19 cellular contexts compared by ENCODE assay signal in the genomic region with DNA sequence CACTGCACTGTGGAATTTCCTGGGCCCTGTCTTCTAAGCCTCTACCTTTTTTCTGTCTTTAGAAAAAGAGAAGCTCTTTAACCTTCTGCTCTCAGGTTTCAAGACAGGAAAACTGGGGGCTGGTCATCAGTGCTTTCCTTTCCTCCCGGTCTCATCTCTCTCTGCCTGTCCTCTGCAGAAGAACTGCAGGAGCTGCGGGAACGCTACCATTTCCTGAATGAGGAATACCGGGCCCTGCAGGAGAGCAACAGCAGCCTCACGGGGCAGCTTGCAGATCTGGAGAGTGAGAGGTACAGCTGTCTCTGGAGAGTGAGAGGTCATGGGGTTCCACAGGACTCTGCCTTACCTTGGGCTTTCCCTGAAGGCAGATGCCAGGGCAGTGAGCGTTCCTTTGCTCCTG. TPM values are rescaled to one million over a fixed set of nuclear protein-coding genes. Genes with fewer than 3 reads are reported as not detected.
A peak's percentile ranks its signal among the peaks of the same experiment; 100 is the strongest.
DNase-seq lines count a peak whose midpoint lies in the region; ATAC-seq and TF ChIP-seq lines count a peak whose summit lies in the region.
"Had no signal": no experiment of that assay in that cellular context is flagged by ENCODE, and none has a peak within 500 bp of the region (broad histone marks: within the 10 kb centered on the region; RNA-seq: fewer than 3 reads in every experiment).

No MANE protein-coding gene starts in this region.

- H3K4me1 ChIP-seq in SK-N-SH (ENCODE audit: control insufficient read depth in 1 of 2, insufficient read depth in 2 of 2, low read depth in 1 of 2, low read length in 1 of 2) (no peaks in the 10 kb centered on the region; a peak in 1 of 4 replicates), parathyroid adenoma (no peaks in the 10 kb centered on the region)

- no peak overlapping the region for H3K9ac ChIP-seq in SK-N-SH
- no peak overlapping the region for H3K9ac ChIP-seq in parathyroid adenoma
- H3K9ac ChIP-seq: BLaER1 had no signal

- no peaks in the 10 kb centered on the region for H3K9me3 Mint-ChIP-seq in endothelial cell (ENCODE audit: unreplicated experiment)
- no peaks in the 10 kb centered on the region for H3K9me3 Mint-ChIP-seq in activated CD8-positive, alpha-beta T cell treated with anti-CD3 and anti-CD28 coated beads, Interleukin-2, amount 10 ng/mL, durations not matched to agents 7 days and 5 days (ENCODE audit: insufficient read depth)
- H3K9me3 Mint-ChIP-seq: CD8-positive, alpha-beta memory T cell; HFFc6 had no signal

- H2AFZ ChIP-seq in SK-N-SH (ENCODE audit: low read depth) (no peak overlapping the region), parathyroid adenoma (peak overlapping the region; percentile 1)

- CTCF ChIA-PET in SK-N-SH (lab: Yijun Ruan, JAX) = interaction anchor here (1.1 kb wide), 1 partner anchor 10 kb away, joined by 3 read pairs; no protein-coding TSS in a partner anchor
- CTCF ChIA-PET in activated CD8-positive, alpha-beta T cell treated with anti-CD3 and anti-CD28 coated beads, Interleukin-2, amount 10 ng/mL, durations not matched to agents 7 days and 5 days (lab: Charles Lee) = interaction anchor here (1.1 to 1.2 kb wide), 2 partner anchors 10 to 58 kb away, joined by 3 to 5 read pairs; partner anchors contain the start of gene ATP6V1F

- DNase-seq in SK-N-SH = no peak
- DNase-seq in endothelial cell (ENCODE audit: low spot score) = peak; percentile 31
- peak; percentile 53 for DNase-seq in left kidney (ENCODE audit: low read depth, low spot score)
- DNase-seq in hippocampal formation (lab: John Stamatoyannopoulos, UW) = no peak
- no peak for DNase-seq in activated CD8-positive, alpha-beta T cell treated with anti-CD3 and anti-CD28 coated beads, Interleukin-2, amount 10 ng/mL, durations not matched to agents 7 days and 5 days
- DNase-seq: AML-193; Caco-2; CD8-positive, alpha-beta memory T cell; GF-D8; HCEC 1CT; HFFc6 had no signal

- 91% methylated on average over 6 of the region's 6 CpGs for WGBS in SK-N-SH (ENCODE audit: low lambda C conversion rate)

- POLR2A ChIA-PET in SK-N-SH (lab: Yijun Ruan, JAX) = no interaction called here
- POLR2A ChIA-PET in activated CD8-positive, alpha-beta T cell treated with anti-CD3 and anti-CD28 coated beads, Interleukin-2, amount 10 ng/mL, durations not matched to agents 7 days and 5 days (lab: Charles Lee) = no interaction called here

- H3K9me3 ChIP-seq in SK-N-SH = no peaks in the 10 kb centered on the region
- no peaks in the 10 kb centered on the region for H3K9me3 ChIP-seq in parathyroid adenoma (ENCODE audit: control insufficient read depth, low read length)
- H3K9me3 ChIP-seq: BLaER1, Caco-2 had no signal

- H4K20me1 ChIP-seq in SK-N-SH (ENCODE audit: insufficient read depth) = no peaks in the 10 kb centered on the region
- H4K20me1 ChIP-seq: BLaER1 had no signal

- peaks cover 3% of the 10 kb centered on the region for H3K36me3 Mint-ChIP-seq in endothelial cell (ENCODE audit: low read depth, unreplicated experiment)
- no peaks in the 10 kb centered on the region for H3K36me3 Mint-ChIP-seq in activated CD8-positive, alpha-beta T cell treated with anti-CD3 and anti-CD28 coated beads, Interleukin-2, amount 10 ng/mL, durations not matched to agents 7 days and 5 days (ENCODE audit: low read depth)

- H3K79me2 ChIP-seq in SK-N-SH (ENCODE audit: insufficient read depth) = no peaks in the 10 kb centered on the region
- H3K79me2 ChIP-seq in parathyroid adenoma = no peaks in the 10 kb centered on the region

- no peak overlapping the region for H3K27ac Mint-ChIP-seq in endothelial cell (ENCODE audit: unreplicated experiment)
- H3K27ac Mint-ChIP-seq in activated CD8-positive, alpha-beta T cell treated with anti-CD3 and anti-CD28 coated beads, Interleukin-2, amount 10 ng/mL, durations not matched to agents 7 days and 5 days = no peak overlapping the region
- H3K27ac Mint-ChIP-seq: HFFc6 had no signal

- no peak overlapping the region for H3K27ac ChIP-seq in SK-N-SH (ENCODE audit: low read depth in 2 of 2, low read length in 1 of 2)
- H3K27ac ChIP-seq in parathyroid adenoma = no peak overlapping the region
- H3K27ac ChIP-seq: 22Rv1, BLaER1 had no signal

- H3F3A ChIP-seq in SK-N-SH (replicated peaks; ENCODE audit: insufficient read depth) = no peaks in the 10 kb centered on the region

- no peak for TF ChIP-seq EP300 in SK-N-SH (IDR thresholded peaks at IDR 0.05; ENCODE audit: borderline replicate concordance in 1 of 2, low read depth in 1 of 2, low read length in 1 of 2)

- no peaks in the 10 kb centered on the region for H3K9me2 ChIP-seq in SK-N-SH

- peaks cover 37 to 57% of the 10 kb centered on the region in 2 experiments for H3K36me3 ChIP-seq in SK-N-SH (replicated peaks in 1 of 2; ENCODE audit: control insufficient read depth in 1 of 2, insufficient read depth in 2 of 2, low read length in 1 of 2)
- H3K36me3 ChIP-seq in parathyroid adenoma (ENCODE audit: control insufficient read depth, insufficient read depth, low read length) = no peaks in the 10 kb centered on the region

- ATAC-seq in SK-N-SH treated with all-trans-retinoic acid at 6 μM for 48 hours (peak; percentile 24), HG03342 (IDR thresholded peaks at IDR 0.05; ENCODE audit: unreplicated experiment) (no peak)
- ATAC-seq in activated CD8-positive, alpha-beta T cell treated with anti-CD3 and anti-CD28 coated beads, Interleukin-2, amount 10 ng/mL, durations not matched to agents 7 days and 5 days = no peak

- H3K4me3 ChIP-seq in SK-N-SH (ENCODE audit: low read depth in 2 of 2, low read length in 1 of 2) (no peak overlapping the region), parathyroid adenoma (ENCODE audit: low read depth, low read length) (no peak overlapping the region)
- H3K4me3 ChIP-seq: BLaER1 had no signal

- peaks cover 21% of the 10 kb centered on the region for H3K4me1 Mint-ChIP-seq in endothelial cell (ENCODE audit: unreplicated experiment)
- H3K4me1 Mint-ChIP-seq in activated CD8-positive, alpha-beta T cell treated with anti-CD3 and anti-CD28 coated beads, Interleukin-2, amount 10 ng/mL, durations not matched to agents 7 days and 5 days (ENCODE audit: low read depth) = no peaks in the 10 kb centered on the region
- H3K4me1 Mint-ChIP-seq: CD8-positive, alpha-beta memory T cell had no signal

- TF ChIP-seq CTCF in SK-N-SH (IDR thresholded peaks at IDR 0.05) (no peak), endothelial cell (IDR thresholded peaks at IDR 0.05; ENCODE audit: unreplicated experiment) (no peak), parathyroid adenoma (IDR thresholded peaks at IDR 0.05) (no peak)

- no peak overlapping the region for H3K4me3 Mint-ChIP-seq in endothelial cell (ENCODE audit: unreplicated experiment)
- H3K4me3 Mint-ChIP-seq in activated CD8-positive, alpha-beta T cell treated with anti-CD3 and anti-CD28 coated beads, Interleukin-2, amount 10 ng/mL, durations not matched to agents 7 days and 5 days = no peak overlapping the region
- H3K4me3 Mint-ChIP-seq: CD8-positive, alpha-beta memory T cell; HFFc6 had no signal

- no peaks in the 10 kb centered on the region for H3K27me3 Mint-ChIP-seq in endothelial cell (ENCODE audit: unreplicated experiment)
- no peaks in the 10 kb centered on the region for H3K27me3 Mint-ChIP-seq in activated CD8-positive, alpha-beta T cell treated with anti-CD3 and anti-CD28 coated beads, Interleukin-2, amount 10 ng/mL, durations not matched to agents 7 days and 5 days (ENCODE audit: low read depth)
- H3K27me3 Mint-ChIP-seq: CD8-positive, alpha-beta memory T cell had no signal

- no peak overlapping the region for H3K4me2 ChIP-seq in SK-N-SH
- H3K4me2 ChIP-seq in parathyroid adenoma (ENCODE audit: low read length) = no peak overlapping the region
- H3K4me2 ChIP-seq: BLaER1 had no signal

- H3K27me3 ChIP-seq in SK-N-SH (ENCODE audit: insufficient read depth) (no peaks in the 10 kb centered on the region), parathyroid adenoma (ENCODE audit: control insufficient read depth, insufficient read depth, low read length) (no peaks in the 10 kb centered on the region)
- H3K27me3 ChIP-seq: BLaER1 had no signal

- no peak for TF ChIP-seq RAD21 in SK-N-SH (IDR thresholded peaks at IDR 0.05; ENCODE audit: low read length)

TF ChIP-seq in SK-N-SH treated with all-trans-retinoic acid at 6 μM for 48 hours, 23 proteins besides CTCF, POLR2A, EP300 and RAD21:
- TF ChIP-seq ESRRG (CRISPR knock-in tag; IDR thresholded peaks at IDR 0.05) = no peak

TF ChIP-seq in SK-N-SH, 30 proteins besides CTCF, POLR2A, EP300 and RAD21 (continues in another document):
- no peak for TF ChIP-seq GABPA (IDR thresholded peaks at IDR 0.05; ENCODE audit: low read depth)
- TF ChIP-seq, protein P1, sequence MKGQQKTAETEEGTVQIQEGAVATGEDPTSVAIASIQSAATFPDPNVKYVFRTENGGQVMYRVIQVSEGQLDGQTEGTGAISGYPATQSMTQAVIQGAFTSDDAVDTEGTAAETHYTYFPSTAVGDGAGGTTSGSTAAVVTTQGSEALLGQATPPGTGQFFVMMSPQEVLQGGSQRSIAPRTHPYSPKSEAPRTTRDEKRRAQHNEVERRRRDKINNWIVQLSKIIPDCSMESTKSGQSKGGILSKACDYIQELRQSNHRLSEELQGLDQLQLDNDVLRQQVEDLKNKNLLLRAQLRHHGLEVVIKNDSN (IDR thresholded peaks at IDR 0.05; ENCODE audit: borderline replicate concordance, low read depth) = no peak

RNA-seq across cellular contexts. Expression of gene CCDC136, which starts 12.7 kb away (rescaled TPM):
- polyA plus RNA-seq in SK-N-SH (2012; rRNA removed) = 48.4 and 65.3 TPM in 2 replicates
- polyA plus RNA-seq in SK-N-SH (2012; cell fraction: cytosol; rRNA removed) = 25.5 and 27.5 TPM in 2 replicates
- polyA plus RNA-seq in SK-N-SH (2012; cell fraction: nucleus; rRNA removed) = 197 and 232 TPM in 2 replicates
- total RNA-seq in endothelial cell (ENCODE audit: unreplicated experiment) = 31.5 TPM
- total RNA-seq in activated CD8-positive, alpha-beta T cell treated with anti-CD3 and anti-CD28 coated beads, Interleukin-2, amount 10 ng/mL, durations not matched to agents 7 days and 5 days = 1 to 10 TPM; 5.6 to 8.9 TPM
- total RNA-seq: HT-29 had no signal

RNA-seq across cellular contexts. Expression of gene FLNC, which starts 25.7 kb away (rescaled TPM):
- 22.5 and 43.7 TPM in 2 replicates for polyA plus RNA-seq in SK-N-SH (2012; rRNA removed)
- polyA plus RNA-seq in SK-N-SH (2012; cell fraction: cytosol; rRNA removed) = 12.3 and 24.8 TPM in 2 replicates
- polyA plus RNA-seq in SK-N-SH (2012; cell fraction: nucleus; rRNA removed) = 109 and 117 TPM in 2 replicates
- 7.7 TPM for total RNA-seq in endothelial cell (ENCODE audit: unreplicated experiment)
- total RNA-seq in activated CD8-positive, alpha-beta T cell treated with anti-CD3 and anti-CD28 coated beads, Interleukin-2, amount 10 ng/mL, durations not matched to agents 7 days and 5 days = not detected
- total RNA-seq: CD8-positive, alpha-beta memory T cell had no signal
- polyA plus RNA-seq: CD8-positive, alpha-beta memory T cell had no signal

RNA-seq across cellular contexts. Expression of gene OPN1SW, which starts 28.9 kb away (rescaled TPM):
- polyA plus RNA-seq in SK-N-SH (2012; rRNA removed) = 0.05 TPM in 1 of 2 replicates, not detected in the other
- 0.05 TPM in 1 of 2 replicates, not detected in the other for polyA plus RNA-seq in SK-N-SH (2012; cell fraction: cytosol; rRNA removed)
- 0.06 and 0.13 TPM in 2 replicates for polyA plus RNA-seq in SK-N-SH (2012; cell fraction: nucleus; rRNA removed)
- not detected for total RNA-seq in endothelial cell (ENCODE audit: unreplicated experiment)
- total RNA-seq in activated CD8-positive, alpha-beta T cell treated with anti-CD3 and anti-CD28 coated beads, Interleukin-2, amount 10 ng/mL, durations not matched to agents 7 days and 5 days = not detected
- total RNA-seq: A673; Caco-2; CD8-positive, alpha-beta memory T cell; H1; HFFc6; HT-29 had no signal
- polyA plus RNA-seq: CD8-positive, alpha-beta memory T cell; H1 had no signal

RNA-seq across cellular contexts. Expression of gene ATP6V1F, which starts 58.2 kb away (rescaled TPM):
- 437 and 495 TPM in 2 replicates for polyA plus RNA-seq in SK-N-SH (2012; rRNA removed)
- polyA plus RNA-seq in SK-N-SH (2012; cell fraction: cytosol; rRNA removed) = 349 and 422 TPM in 2 replicates
- polyA plus RNA-seq in SK-N-SH (2012; cell fraction: nucleus; rRNA removed) = 110 and 142 TPM in 2 replicates
- 132 TPM for total RNA-seq in endothelial cell (ENCODE audit: unreplicated experiment)
- 100 to 1,000 TPM; 130 to 138 TPM for total RNA-seq in activated CD8-positive, alpha-beta T cell treated with anti-CD3 and anti-CD28 coated beads, Interleukin-2, amount 10 ng/mL, durations not matched to agents 7 days and 5 days

Comparison
In these comparisons a context has a peak if more than half of its experiments do, and no peak if none do; other contexts are left out.
1. DNase-seq: peak in endothelial cell (single experiment) and left kidney (single experiment); none in SK-N-SH (single experiment), hippocampal formation (0 of 2) and activated CD8-positive, alpha-beta T cell treated with anti-CD3 and anti-CD28 coated beads, Interleukin-2, amount 10 ng/mL, durations not matched to agents 7 days and 5 days (single experiment).